1 cellular context compared by ENCODE assay signal in genomic region chr1:66210653-66211052, GRCh38.
TF ChIP-seq lines count a peak whose summit lies in the region.

No MANE protein-coding gene starts in this region.

TF ChIP-seq in HepG2, 621 proteins besides CTCF, POLR2A, EP300 and RAD21 (continued from another document):
- TF ChIP-seq FOXO4 (CRISPR knock-in tag; conservative IDR thresholded peaks at IDR 0.05) (no peak), HINFP (CRISPR knock-in tag; IDR thresholded peaks at IDR 0.05; ENCODE audit: low read depth) (no peak), ZNF737 (CRISPR knock-in tag; IDR thresholded peaks at IDR 0.05; ENCODE audit: borderline replicate concordance) (no peak), GMEB2 (CRISPR knock-in tag; IDR thresholded peaks at IDR 0.05; ENCODE audit: low read depth) (no peak), ZNF776 (CRISPR knock-in tag; IDR thresholded peaks at IDR 0.05) (no peak)
